ENCODE assay signal across 1 cellular context in genomic region chr17:43216762-43217613, GRCh38.
TF ChIP-seq lines count a peak whose summit lies in the region.

No MANE protein-coding gene starts in this region.

TF ChIP-seq in HepG2, 621 proteins besides CTCF, POLR2A, EP300 and RAD21 (continued from another document and continues in another):
- no peak for TF ChIP-seq AKNA (CRISPR knock-in tag; IDR thresholded peaks at IDR 0.05; ENCODE audit: borderline replicate concordance)
- no peak for TF ChIP-seq ZNF160 (CRISPR knock-in tag; IDR thresholded peaks at IDR 0.05)
- peak; percentile 78; the same call in 1 of the 2 replicates for TF ChIP-seq ELF4 (CRISPR knock-in tag; IDR thresholded peaks at IDR 0.05; ENCODE audit: borderline replicate concordance)
- TF ChIP-seq FOXA3 (CRISPR knock-in tag; IDR thresholded peaks at IDR 0.05): peak; percentile 74
- TF ChIP-seq HCFC1 (IDR thresholded peaks at IDR 0.05; ENCODE audit: low read depth, low read length): no peak
- TF ChIP-seq ZNF335 (CRISPR knock-in tag; IDR thresholded peaks at IDR 0.05): peak; percentile 94; the same call in 1 of the 2 replicates
- no peak for TF ChIP-seq ZNF530 (CRISPR knock-in tag; IDR thresholded peaks at IDR 0.05; ENCODE audit: low read depth)
- TF ChIP-seq ZNF337 (CRISPR knock-in tag; IDR thresholded peaks at IDR 0.05; ENCODE audit: borderline replicate concordance, low read depth): no peak; the same call in none of the 2 replicates
- peak; percentile 97 for TF ChIP-seq REPIN1 (CRISPR knock-in tag; IDR thresholded peaks at IDR 0.05; ENCODE audit: borderline replicate concordance, low read depth)
- TF ChIP-seq ZNF275 (CRISPR knock-in tag; IDR thresholded peaks at IDR 0.05; ENCODE audit: borderline replicate concordance): 0 out of 2 replicates have a peak, but pooled peaks have one; percentile 63
- peak; percentile 76 for TF ChIP-seq RXRB (CRISPR knock-in tag; IDR thresholded peaks at IDR 0.05; ENCODE audit: borderline replicate concordance)
- TF ChIP-seq RARA (CRISPR knock-in tag; IDR thresholded peaks at IDR 0.05): peak; percentile 72
- TF ChIP-seq ZNF598 (CRISPR knock-in tag; IDR thresholded peaks at IDR 0.05; ENCODE audit: borderline replicate concordance): peak; percentile 71; the same call in 1 of the 2 replicates
- no peak for TF ChIP-seq NFATC3 (CRISPR knock-in tag; IDR thresholded peaks at IDR 0.05)
- TF ChIP-seq TMF1 (CRISPR knock-in tag; IDR thresholded peaks at IDR 0.05; ENCODE audit: low read depth): peak; percentile 34
- no peak for TF ChIP-seq ZNF207 (IDR thresholded peaks at IDR 0.05; ENCODE audit: borderline replicate concordance)
- TF ChIP-seq LRRFIP1 (CRISPR knock-in tag; conservative IDR thresholded peaks at IDR 0.05): 0 out of 2 replicates have a peak, but pooled peaks have one; percentile 73
- TF ChIP-seq HMGXB4 (CRISPR knock-in tag; IDR thresholded peaks at IDR 0.05; ENCODE audit: borderline replicate concordance in 1 of 2, low read depth in 1 of 2): peak in 1 of 2 experiments; percentile 88; a peak in 3 of 4 replicates
- peak; percentile 25; the same call in 1 of the 2 replicates for TF ChIP-seq ARNT2 (CRISPR knock-in tag; IDR thresholded peaks at IDR 0.05; ENCODE audit: low read depth)
- TF ChIP-seq ZSCAN9 (CRISPR knock-in tag; IDR thresholded peaks at IDR 0.05; ENCODE audit: borderline replicate concordance): peak; percentile 91; the same call in 1 of the 2 replicates
- TF ChIP-seq ZKSCAN1 (IDR thresholded peaks at IDR 0.05; ENCODE audit: low read length): no peak
- TF ChIP-seq KIAA2018 (CRISPR knock-in tag; IDR thresholded peaks at IDR 0.05; ENCODE audit: borderline replicate concordance): no peak
- TF ChIP-seq ZNF546 (CRISPR knock-in tag; conservative IDR thresholded peaks at IDR 0.05): peak; percentile 47; the same call in 1 of the 2 replicates
- TF ChIP-seq BATF2 (CRISPR knock-in tag; IDR thresholded peaks at IDR 0.05): no peak; the same call in 1 of the 2 replicates
- no peak; the same call in 1 of the 2 replicates for TF ChIP-seq FOSL1 (CRISPR knock-in tag; IDR thresholded peaks at IDR 0.05; ENCODE audit: borderline replicate concordance)
- peak; percentile 59; the same call in 1 of the 2 replicates for TF ChIP-seq THAP7 (CRISPR knock-in tag; IDR thresholded peaks at IDR 0.05)
- TF ChIP-seq PRDM15 (CRISPR knock-in tag; IDR thresholded peaks at IDR 0.05): no peak
- TF ChIP-seq ZNF816 (CRISPR knock-in tag; IDR thresholded peaks at IDR 0.05; ENCODE audit: borderline replicate concordance): peak; percentile 92; the same call in 1 of the 2 replicates
- peak; percentile 63 for TF ChIP-seq ZFX (CRISPR knock-in tag; IDR thresholded peaks at IDR 0.05; ENCODE audit: low read depth)
- peak; percentile 80 for TF ChIP-seq ERF (CRISPR knock-in tag; IDR thresholded peaks at IDR 0.05)
